In genomic region chr3:32586361-32586760, GRCh38 we compare ENCODE assay signal across 16 cellular contexts.
"Had no signal": no experiment of that assay in that cellular context is flagged by ENCODE, and none has a peak within 500 bp of the region (broad histone marks: within the 10 kb centered on the region; RNA-seq: fewer than 3 reads in every experiment).

No MANE protein-coding gene starts in this region.

- DNase-seq: activated CD4-positive, alpha-beta memory T cell treated with anti-CD3 and anti-CD28 coated beads for 36 hours; activated T-cell treated with anti-CD3 and anti-CD28 coated beads for 4 hours; cerebellar nuclear complex; cortex of kidney; heart left ventricle; left ventricle myocardium inferior; mammary epithelial cell; naive B cell; psoas muscle; right cardiac atrium; stimulated activated CD4-positive, alpha-beta T cell treated with anti-CD3 and anti-CD28 coated beads, Interleukin-4, amount 100 ng/mL, for 1 hour; stomach; trophoblast cell; WERI-Rb-1 had no signal

- H3K27me3 ChIP-seq: heart left ventricle, stomach, vagina had no signal

- H3K4me3 ChIP-seq: heart left ventricle, left ventricle myocardium inferior, psoas muscle, skin epidermis, stomach, vagina had no signal

- ATAC-seq: heart left ventricle, psoas muscle, right cardiac atrium had no signal

- H3K27ac ChIP-seq: heart left ventricle, left ventricle myocardium inferior, psoas muscle, skin epidermis, stomach, vagina, WERI-Rb-1 had no signal
